10 cellular contexts compared by ENCODE assay signal in genomic region chr6:71727632-71728294, GRCh38.
A peak's percentile ranks its signal among the peaks of the same experiment; 100 is the strongest.
DNase-seq lines count a peak whose midpoint lies in the region; ATAC-seq and TF ChIP-seq lines count a peak whose summit lies in the region.
"Had no signal": no experiment of that assay in that cellular context is flagged by ENCODE, and none has a peak within 500 bp of the region (broad histone marks: within the 10 kb centered on the region; RNA-seq: fewer than 3 reads in every experiment).

No MANE protein-coding gene starts in this region.

- H3F3A ChIP-seq in GM23338 (replicated peaks; ENCODE audit: low read depth) (no peaks in the 10 kb centered on the region), PC-3 (ENCODE audit: low read length, unreplicated experiment) (no peaks in the 10 kb centered on the region)

- no peaks in the 10 kb centered on the region for H4K20me1 ChIP-seq in GM23338 (replicated peaks; ENCODE audit: insufficient read depth)
- H4K20me1 ChIP-seq in PC-3 (ENCODE audit: low read length) = no peaks in the 10 kb centered on the region

- H3K4me1 ChIP-seq in GM23338 (ENCODE audit: insufficient read depth) (peaks cover 3% of the 10 kb centered on the region; the same call in 1 of the 2 replicates), PC-3 (ENCODE audit: insufficient read depth, low read length) (no peaks in the 10 kb centered on the region), heart right ventricle (no peaks in the 10 kb centered on the region)
- H3K4me1 ChIP-seq: parathyroid adenoma had no signal

- H3K4me2 ChIP-seq in GM23338 (no peak overlapping the region), PC-3 (ENCODE audit: low read length) (no peak overlapping the region)

- no peak for DNase-seq in GM23338 (ENCODE audit: low spot score)
- peak; percentile 76 for DNase-seq in medulla oblongata (ENCODE audit: extremely low spot score)
- no peak for DNase-seq in HK-2 (ENCODE audit: unreplicated experiment)
- DNase-seq in PC-3 = no peak
- DNase-seq in heart right ventricle = no peak
- DNase-seq in activated naive CD4-positive, alpha-beta T cell treated with anti-CD3 and anti-CD28 coated beads, Interleukin-2, amount 50 U/mL, for 72 hours (ENCODE audit: low spot score in 2 of 2) = no peak
- DNase-seq: KG1 had no signal

- 28 to 38% methylated on average over 2 of the region's 2 CpGs for WGBS in heart right ventricle, 2 donors

- CTCF ChIA-PET in PC-3 (lab: Charles Lee) = no interaction called here

- H3K27me3 Mint-ChIP-seq in GM23338 (ENCODE audit: insufficient read depth, low read depth, poor library complexity) = peaks cover 5% of the 10 kb centered on the region

- intact Hi-C loops in PC-3 (cut with micrococcal nuclease) (no loop called here), heart right ventricle (cut with DNase I) (no loop called here)

- POLR2A ChIA-PET in PC-3 (lab: Charles Lee; ENCODE audit: unreplicated experiment) = no interaction called here

- H3K9me2 ChIP-seq in GM23338 (ENCODE audit: insufficient read depth) (no peaks in the 10 kb centered on the region), PC-3 (replicated peaks; ENCODE audit: low read length) (no peaks in the 10 kb centered on the region)

- no peaks in the 10 kb centered on the region for H3K9me3 ChIP-seq in PC-3 (ENCODE audit: low read length)
- H3K9me3 ChIP-seq in heart right ventricle = no peaks in the 10 kb centered on the region

- H2AFZ ChIP-seq in GM23338 (peak overlapping the region; percentile 77; the same call in 1 of the 2 replicates), PC-3 (ENCODE audit: low read length) (no peak overlapping the region)
- H2AFZ ChIP-seq: parathyroid adenoma had no signal

- H3K4me1 Mint-ChIP-seq in GM23338 = peaks cover 2% of the 10 kb centered on the region; the same call in 1 of the 3 replicates

- H3K27me3 ChIP-seq in GM23338 (ENCODE audit: insufficient read depth) (no peaks in the 10 kb centered on the region), PC-3 (ENCODE audit: low read length) (no peaks in the 10 kb centered on the region), heart right ventricle (no peaks in the 10 kb centered on the region)

- no peak overlapping the region for H3K27ac Mint-ChIP-seq in GM23338
- no peak overlapping the region for H3K27ac Mint-ChIP-seq in activated naive CD4-positive, alpha-beta T cell treated with anti-CD3 and anti-CD28 coated beads, Interleukin-2, amount 50 U/mL, for 72 hours

- no peak overlapping the region for H3K9ac ChIP-seq in PC-3 (ENCODE audit: low read length)
- H3K9ac ChIP-seq: parathyroid adenoma had no signal

- peak; percentile 95 for ATAC-seq in GM18858 (IDR thresholded peaks at IDR 0.05; ENCODE audit: unreplicated experiment)
- ATAC-seq in GM23338 = no peak
- peak; percentile 95 for ATAC-seq in HG03520 (IDR thresholded peaks at IDR 0.05; ENCODE audit: unreplicated experiment)
- ATAC-seq in PC-3 = no peak
- ATAC-seq in heart right ventricle = no peak
- ATAC-seq in activated naive CD4-positive, alpha-beta T cell treated with anti-CD3 and anti-CD28 coated beads, Interleukin-2, amount 50 U/mL, for 72 hours = no peak

- no peak overlapping the region for H3K4me3 Mint-ChIP-seq in GM23338

- H3K27ac ChIP-seq in GM23338 (ENCODE audit: low read depth) (no peak overlapping the region), PC-3 (ENCODE audit: low read length) (no peak overlapping the region), heart right ventricle (no peak overlapping the region)
- H3K27ac ChIP-seq: parathyroid adenoma had no signal

- no peak overlapping the region for H3K4me3 ChIP-seq in GM23338
- H3K4me3 ChIP-seq in PC-3 (ENCODE audit: low read length) = no peak overlapping the region
- no peak overlapping the region for H3K4me3 ChIP-seq in heart right ventricle

- H3K79me2 ChIP-seq in GM23338 (replicated peaks; ENCODE audit: insufficient read depth) (no peaks in the 10 kb centered on the region), PC-3 (ENCODE audit: low read length) (no peaks in the 10 kb centered on the region)
- H3K79me2 ChIP-seq: parathyroid adenoma had no signal

- no peak for TF ChIP-seq CTCF in GM23338 (conservative IDR thresholded peaks at IDR 0.05; ENCODE audit: low read depth in 2 of 2)
- no peak for TF ChIP-seq CTCF in PC-3 (conservative IDR thresholded peaks at IDR 0.05; ENCODE audit: low read depth, low read length)
- no peak for TF ChIP-seq CTCF in heart right ventricle (IDR thresholded peaks at IDR 0.05)

- no peaks in the 10 kb centered on the region for H3K9me3 Mint-ChIP-seq in GM23338
- H3K9me3 Mint-ChIP-seq in activated naive CD4-positive, alpha-beta T cell treated with anti-CD3 and anti-CD28 coated beads, Interleukin-2, amount 50 U/mL, for 72 hours = peaks cover 6 to 8% of the 10 kb centered on the region in 2 donors

- no peaks in the 10 kb centered on the region for H3K36me3 Mint-ChIP-seq in GM23338 (ENCODE audit: low read depth)
- no peaks in the 10 kb centered on the region for H3K36me3 Mint-ChIP-seq in activated naive CD4-positive, alpha-beta T cell treated with anti-CD3 and anti-CD28 coated beads, Interleukin-2, amount 50 U/mL, for 72 hours

- H3K36me3 ChIP-seq in GM23338 (ENCODE audit: insufficient read depth) (no peaks in the 10 kb centered on the region), PC-3 (ENCODE audit: low read depth, low read length) (no peaks in the 10 kb centered on the region), heart right ventricle (no peaks in the 10 kb centered on the region)

- BruUV-seq in PC-3 (replicated peaks; lab: Mats Ljungman, UMichigan) = no TSS peak

TF ChIP-seq in GM23338, 12 proteins besides CTCF, POLR2A, EP300 and RAD21 (continues in another document):
- TF ChIP-seq, protein P1, sequence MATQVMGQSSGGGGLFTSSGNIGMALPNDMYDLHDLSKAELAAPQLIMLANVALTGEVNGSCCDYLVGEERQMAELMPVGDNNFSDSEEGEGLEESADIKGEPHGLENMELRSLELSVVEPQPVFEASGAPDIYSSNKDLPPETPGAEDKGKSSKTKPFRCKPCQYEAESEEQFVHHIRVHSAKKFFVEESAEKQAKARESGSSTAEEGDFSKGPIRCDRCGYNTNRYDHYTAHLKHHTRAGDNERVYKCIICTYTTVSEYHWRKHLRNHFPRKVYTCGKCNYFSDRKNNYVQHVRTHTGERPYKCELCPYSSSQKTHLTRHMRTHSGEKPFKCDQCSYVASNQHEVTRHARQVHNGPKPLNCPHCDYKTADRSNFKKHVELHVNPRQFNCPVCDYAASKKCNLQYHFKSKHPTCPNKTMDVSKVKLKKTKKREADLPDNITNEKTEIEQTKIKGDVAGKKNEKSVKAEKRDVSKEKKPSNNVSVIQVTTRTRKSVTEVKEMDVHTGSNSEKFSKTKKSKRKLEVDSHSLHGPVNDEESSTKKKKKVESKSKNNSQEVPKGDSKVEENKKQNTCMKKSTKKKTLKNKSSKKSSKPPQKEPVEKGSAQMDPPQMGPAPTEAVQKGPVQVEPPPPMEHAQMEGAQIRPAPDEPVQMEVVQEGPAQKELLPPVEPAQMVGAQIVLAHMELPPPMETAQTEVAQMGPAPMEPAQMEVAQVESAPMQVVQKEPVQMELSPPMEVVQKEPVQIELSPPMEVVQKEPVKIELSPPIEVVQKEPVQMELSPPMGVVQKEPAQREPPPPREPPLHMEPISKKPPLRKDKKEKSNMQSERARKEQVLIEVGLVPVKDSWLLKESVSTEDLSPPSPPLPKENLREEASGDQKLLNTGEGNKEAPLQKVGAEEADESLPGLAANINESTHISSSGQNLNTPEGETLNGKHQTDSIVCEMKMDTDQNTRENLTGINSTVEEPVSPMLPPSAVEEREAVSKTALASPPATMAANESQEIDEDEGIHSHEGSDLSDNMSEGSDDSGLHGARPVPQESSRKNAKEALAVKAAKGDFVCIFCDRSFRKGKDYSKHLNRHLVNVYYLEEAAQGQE (IDR thresholded peaks at IDR 0.05; ENCODE audit: unreplicated experiment) = no peak
- no peak for TF ChIP-seq JUNB (IDR thresholded peaks at IDR 0.05; ENCODE audit: unreplicated experiment)

Comparison
In these comparisons a context has a peak if more than half of its experiments do, and no peak if none do; other contexts are left out.
1. ATAC-seq: peak in GM18858 (single experiment) and HG03520 (single experiment); none in GM23338 (single experiment), PC-3 (single experiment), heart right ventricle (0 of 8) and activated naive CD4-positive, alpha-beta T cell treated with anti-CD3 and anti-CD28 coated beads, Interleukin-2, amount 50 U/mL, for 72 hours (0 of 2).